8 cellular contexts compared by ENCODE assay signal in the genomic region with DNA sequence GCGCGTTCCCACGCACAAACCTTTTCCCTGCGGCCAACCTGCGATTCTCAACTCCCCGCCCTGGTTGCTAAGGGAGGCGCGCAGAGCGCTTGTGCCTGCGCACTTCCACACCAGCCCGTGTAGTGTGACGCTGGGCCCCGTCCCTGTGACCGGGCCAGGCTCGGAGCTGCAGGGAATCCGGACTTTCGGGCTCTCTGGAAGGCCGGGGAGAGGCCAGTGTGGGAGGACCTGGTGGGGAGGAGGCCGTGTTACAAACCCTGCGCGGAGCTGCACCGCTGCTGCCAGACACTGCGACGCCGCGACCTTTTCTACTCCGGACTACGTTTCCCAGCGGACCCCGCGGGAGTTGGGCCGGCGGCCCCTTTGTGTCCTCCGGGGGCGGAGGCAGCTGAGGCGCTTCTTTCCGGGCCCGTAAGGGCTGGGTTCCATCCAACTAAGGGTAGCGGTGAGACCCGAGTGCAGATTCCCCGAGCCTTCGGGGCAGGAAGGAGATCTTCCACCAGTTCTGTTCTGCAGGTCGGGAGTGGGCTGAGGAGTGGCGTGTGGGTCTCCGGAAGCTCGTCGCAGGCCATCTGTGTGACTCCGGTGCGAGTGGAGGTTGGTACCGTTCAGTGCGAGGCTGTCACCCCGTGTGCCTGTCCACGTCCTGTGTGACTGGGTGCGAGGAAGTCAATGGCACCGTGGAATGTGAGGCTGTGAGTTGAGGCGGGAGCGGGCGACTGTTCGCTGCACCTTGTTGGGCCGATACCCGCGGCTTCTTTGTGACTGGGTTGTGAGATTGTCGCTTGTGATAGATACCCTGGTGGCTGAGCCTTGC. TPM values are rescaled to one million over a fixed set of nuclear protein-coding genes. Genes with fewer than 3 reads are reported as not detected.
DNase-seq lines count a peak whose midpoint lies in the region; ATAC-seq and TF ChIP-seq lines count a peak whose summit lies in the region.

A gene (plus strand): TSS at position 396 of the 817 bp plus-strand sequence. CDS start 999 bp downstream, outside the sequence.

- H3K27ac ChIP-seq in adrenal gland: peak within 1 kb of the TSS; percentile 84 to 97 (median 88)
- peak within 1 kb of the TSS; percentile 87 to 99 (median 94) for H3K27ac ChIP-seq in heart right ventricle

- peaks cover 16 to 28% of the 10 kb centered on the region in 2 donors for H3K4me1 ChIP-seq in adrenal gland (replicated peaks in 1 of 2)
- H3K4me1 ChIP-seq in heart right ventricle: peaks cover 2 to 34% (median 27%) of the 10 kb centered on the region in 9 donors

- no peaks in the 10 kb centered on the region for H3K27me3 Mint-ChIP-seq in type B pancreatic cell

- peak; percentile 88 to 93 (median 91) for ATAC-seq in heart right ventricle

- H3K27me3 ChIP-seq in adrenal gland: no peaks in the 10 kb centered on the region
- no peaks in the 10 kb centered on the region for H3K27me3 ChIP-seq in heart right ventricle

- DNase-seq in EH (ENCODE audit: low read depth) (peak; percentile 85), H4 (ENCODE audit: low spot score) (peak; percentile 48), NCI-H1092 (lab: John Stamatoyannopoulos, UW) (peak; percentile 73), SW 1271 (lab: John Stamatoyannopoulos, UW) (peak; percentile 64 to 83), adrenal gland (peak; percentile 88 to 95 (median 91)), heart right ventricle (peak; percentile 89 to 91), posterior cingulate gyrus (peak; percentile 87 to 99 (median 92)), type B pancreatic cell (ENCODE audit: extremely low spot score, unreplicated experiment) (peak; percentile 89)

- H3K4me3 Mint-ChIP-seq in type B pancreatic cell: peak within 1 kb of the TSS; percentile 98

- peak within 1 kb of the TSS; percentile 95 for H3K27ac Mint-ChIP-seq in type B pancreatic cell

- H3K36me3 ChIP-seq in adrenal gland (replicated peaks in 1 of 2) (peaks cover 0 to 5% of the 10 kb centered on the region in 2 donors), heart right ventricle (peaks cover 0 to 47% (median 24%) of the 10 kb centered on the region in 9 donors)

- intact Hi-C loops in adrenal gland (cut with DNase I) (no loop called here), heart right ventricle (cut with DNase I) (loop anchor here in 6 of 10 donors (1.0 to 10.0 kb wide), 7 partner anchors 37 to 497 kb away; a partner anchor contains a TSS), posterior cingulate gyrus (cut with DNase I) (loop anchor here (2.0 to 10.0 kb wide), 4 partner anchors 38 to 308 kb away; a partner anchor contains a TSS)

- 0% methylated on average over 22 to 63 of the region's 63 CpGs for WGBS in adrenal gland, 4 donors
- 0% methylated on average over 63 of the region's 63 CpGs for WGBS in heart right ventricle, 2 donors

- peak; percentile 44 to 76 for TF ChIP-seq POLR2A in adrenal gland (IDR thresholded peaks at IDR 0.05)

- H3K4me3 ChIP-seq in adrenal gland: peak within 1 kb of the TSS; percentile 38 to 91 (median 61)
- H3K4me3 ChIP-seq in heart right ventricle: peak within 1 kb of the TSS; percentile 54 to 85 (median 72)

- TF ChIP-seq CTCF in adrenal gland (IDR thresholded peaks at IDR 0.05): peak in 2 of 6 experiments; percentile 7 to 29
- TF ChIP-seq CTCF in heart right ventricle (IDR thresholded peaks at IDR 0.05): peak in 1 of 9 donors; percentile 8
- TF ChIP-seq CTCF in type B pancreatic cell (conservative IDR thresholded peaks at IDR 0.05): no peak

- H3K36me3 Mint-ChIP-seq in type B pancreatic cell: peaks cover 22% of the 10 kb centered on the region

- H3K9me3 Mint-ChIP-seq in type B pancreatic cell: peaks cover 12% of the 10 kb centered on the region

- peaks cover 24% of the 10 kb centered on the region for H3K4me1 Mint-ChIP-seq in type B pancreatic cell (ENCODE audit: unreplicated experiment)

- H3K9me3 ChIP-seq in adrenal gland (replicated peaks in 1 of 3) (peaks cover 0 to 4% (median 0%) of the 10 kb centered on the region in 3 donors), heart right ventricle (peaks cover 0 to 60% (median 7%) of the 10 kb centered on the region in 11 donors)

RNA-seq across cellular contexts. Expression of the gene that starts here (rescaled TPM):
- total RNA-seq in H4 (2014; rRNA removed; shearing (Covaris generic)): 4.1 and 11.6 TPM in 2 replicates
- 10 to 100 TPM in 1 of 8 donors, 1 to 10 TPM in 7; 5.1 to 11.6 (median 6.8) TPM for total RNA-seq in adrenal gland
- 1 to 10 TPM; 1.4 to 6.6 (median 2.6) TPM for polyA plus RNA-seq in adrenal gland
- total RNA-seq in heart right ventricle: 1 to 10 TPM; 5.2 to 9.8 (median 8.1) TPM
- polyA plus RNA-seq in heart right ventricle: 1 to 10 TPM; 2.1 to 2.6 TPM
- 6.6 and 9.2 TPM in 2 replicates for total RNA-seq in type B pancreatic cell (ENCODE audit: low replicate concordance)

Comparison
In these comparisons a context has a peak if more than half of its experiments do, and no peak if none do; other contexts are left out.
1. Peak in every context shown above with its lines: DNase-seq, ATAC-seq, H3K4me3 ChIP-seq and H3K27ac ChIP-seq.
2. intact Hi-C loops: an anchor here in heart right ventricle (1.0 to 10.0 kb wide) and posterior cingulate gyrus (2.0 to 10.0 kb wide); none called in adrenal gland.